22 cellular contexts compared by ENCODE assay signal in genomic region chr1:87600848-87601247, GRCh38.
DNase-seq lines count a peak whose midpoint lies in the region; ATAC-seq, FAIRE-seq and TF ChIP-seq lines count a peak whose summit lies in the region.
"Had no signal": no experiment of that assay in that cellular context is flagged by ENCODE, and none has a peak within 500 bp of the region (broad histone marks: within the 10 kb centered on the region; RNA-seq: fewer than 3 reads in every experiment).

No MANE protein-coding gene starts in this region.

- H3K36me3 ChIP-seq in GM23338 (ENCODE audit: insufficient read depth) (no peaks in the 10 kb centered on the region), Loucy (ENCODE audit: insufficient read depth, low read length) (no peaks in the 10 kb centered on the region), endothelial cell of umbilical vein (ENCODE audit: control insufficient read depth in 2 of 2, extremely low read depth in 1 of 2, insufficient read depth in 2 of 2, low read length in 2 of 2) (no peaks in the 10 kb centered on the region), left ventricle myocardium inferior (no peaks in the 10 kb centered on the region)
- H3K36me3 ChIP-seq: adrenal gland, BE2C, heart right ventricle, suprapubic skin had no signal

- H3K27me3 ChIP-seq in GM23338 (ENCODE audit: insufficient read depth) (no peaks in the 10 kb centered on the region), Loucy (ENCODE audit: insufficient read depth, low read length, poor library complexity, severe bottlenecking) (no peaks in the 10 kb centered on the region), endothelial cell of umbilical vein (ENCODE audit: control insufficient read depth in 2 of 2, insufficient read depth in 2 of 2, low read length in 2 of 2) (no peaks in the 10 kb centered on the region), left ventricle myocardium inferior (ENCODE audit: low read depth) (peaks cover 7% of the 10 kb centered on the region)
- H3K27me3 ChIP-seq: adrenal gland, BE2C, heart right ventricle, suprapubic skin had no signal

- H3K4me3 ChIP-seq in GM23338, result no peak overlapping the region
- H3K4me3 ChIP-seq in Loucy (ENCODE audit: low read length, poor library complexity, severe bottlenecking), result no peak overlapping the region
- no peak overlapping the region for H3K4me3 ChIP-seq in endothelial cell of umbilical vein (replicated peaks in 1 of 3; ENCODE audit: insufficient read depth in 1 of 3, low read depth in 1 of 3, low read length in 3 of 3)
- H3K4me3 ChIP-seq in left ventricle myocardium inferior, result no peak overlapping the region
- H3K4me3 ChIP-seq: adrenal gland, heart right ventricle, suprapubic skin had no signal

- H3K4me3 Mint-ChIP-seq in GM23338 (no peak overlapping the region), type B pancreatic cell (no peak overlapping the region)
- H3K4me3 Mint-ChIP-seq: natural killer cell had no signal

- H3F3A ChIP-seq in GM23338 (replicated peaks; ENCODE audit: low read depth) (no peaks in the 10 kb centered on the region), Loucy (ENCODE audit: low read depth) (no peaks in the 10 kb centered on the region)

- no peaks in the 10 kb centered on the region for H3K9me1 ChIP-seq in endothelial cell of umbilical vein (replicated peaks; ENCODE audit: control insufficient read depth, extremely low read depth, insufficient read depth, low read length)

- no peak for TF ChIP-seq CTCF in GM23338 (conservative IDR thresholded peaks at IDR 0.05; ENCODE audit: low read depth in 2 of 2)
- TF ChIP-seq CTCF in Loucy (conservative IDR thresholded peaks at IDR 0.05; ENCODE audit: low read length), result no peak
- TF ChIP-seq CTCF in endothelial cell of umbilical vein (IDR thresholded peaks at IDR 0.05; ENCODE audit: extremely low read depth in 1 of 2, insufficient read depth in 1 of 2, low read depth in 1 of 2, low read length in 2 of 2), result no peak
- TF ChIP-seq CTCF in type B pancreatic cell (conservative IDR thresholded peaks at IDR 0.05), result no peak
- TF ChIP-seq CTCF in left ventricle myocardium inferior (IDR thresholded peaks at IDR 0.05; ENCODE audit: borderline replicate concordance), result no peak

- H3K9me3 ChIP-seq in Loucy (ENCODE audit: insufficient read depth, low read depth, low read length), result no peaks in the 10 kb centered on the region
- no peaks in the 10 kb centered on the region for H3K9me3 ChIP-seq in endothelial cell of umbilical vein (replicated peaks; ENCODE audit: control insufficient read depth, insufficient read depth, low read length)
- peaks cover 11% of the 10 kb centered on the region for H3K9me3 ChIP-seq in left ventricle myocardium inferior (replicated peaks)
- H3K9me3 ChIP-seq: BE2C, suprapubic skin had no signal

- TF ChIP-seq POLR2A in endothelial cell of umbilical vein (IDR thresholded peaks at IDR 0.05; ENCODE audit: low read depth, low read length), result no peak

- no peak overlapping the region for H3K9ac ChIP-seq in Loucy (ENCODE audit: low read depth, low read length, poor library complexity, severe bottlenecking)
- H3K9ac ChIP-seq in endothelial cell of umbilical vein (replicated peaks; ENCODE audit: extremely low read depth, insufficient read depth, low read length), result no peak overlapping the region

- CTCF ChIA-PET in endothelial cell of umbilical vein (lab: Charles Lee), result no interaction called here

- FAIRE-seq in endothelial cell of umbilical vein (lab: Jason Lieb, UNC), result no peak
- FAIRE-seq: GM12891 had no signal

- dilution Hi-C loops in endothelial cell of umbilical vein (cut with MboI; ENCODE audit: extremely low pct_ligation_motif_present, low sequenced_read_pairs), result no loop called here

- intact Hi-C loops in endothelial cell of umbilical vein (cut with micrococcal nuclease), result no loop called here
- intact Hi-C loops in left ventricle myocardium inferior (cut with micrococcal nuclease), result no loop called here

- DNase-seq in GM23338 (ENCODE audit: low spot score), result no peak
- DNase-seq in endothelial cell of umbilical vein (ENCODE audit: low read depth, low spot score), result no peak
- no peak for DNase-seq in type B pancreatic cell (ENCODE audit: extremely low spot score, unreplicated experiment)
- no peak for DNase-seq in Ammon's horn (ENCODE audit: low spot score)
- DNase-seq in left ventricle myocardium inferior, result no peak
- DNase-seq: activated CD4-positive, CD25-positive, alpha-beta regulatory T cell treated with anti-CD3 and anti-CD28 coated beads, Interleukin-2, amount 50 U/mL, for 72 hours; activated effector memory CD4-positive, alpha-beta T cell treated with anti-CD3 and anti-CD28 coated beads, Interleukin-2, amount 50 U/mL, for 16 hours; adrenal gland; BE2C; caudate nucleus; GDM1; heart right ventricle; Karpas-422; natural killer cell; NCI-H1417 treated with DMSO at 0.1 percent for 48 hours; NCI-H748 treated with DMSO at 0.1 percent for 48 hours; stimulated activated CD4-positive, alpha-beta T cell treated with anti-CD3 and anti-CD28 coated beads, Interleukin-4, amount 100 ng/mL, for 4 hours; T1000 had no signal

- H3K79me2 ChIP-seq in GM23338 (replicated peaks; ENCODE audit: insufficient read depth), result no peaks in the 10 kb centered on the region
- H3K79me2 ChIP-seq in Loucy (ENCODE audit: insufficient read depth, low read length), result no peaks in the 10 kb centered on the region
- no peaks in the 10 kb centered on the region for H3K79me2 ChIP-seq in endothelial cell of umbilical vein (ENCODE audit: control insufficient read depth, insufficient read depth, low read length)

- POLR2A ChIA-PET in endothelial cell of umbilical vein (lab: Charles Lee), result no interaction called here

- H3K36me3 Mint-ChIP-seq in GM23338 (ENCODE audit: low read depth) (peaks cover 3% of the 10 kb centered on the region; the same call in 1 of the 3 replicates), type B pancreatic cell (no peaks in the 10 kb centered on the region)
- H3K36me3 Mint-ChIP-seq: natural killer cell had no signal

- H3K4me1 ChIP-seq in GM23338 (ENCODE audit: insufficient read depth), result peaks cover 13% of the 10 kb centered on the region; the same call in 1 of the 2 replicates
- peaks cover 26% of the 10 kb centered on the region for H3K4me1 ChIP-seq in Loucy (ENCODE audit: insufficient read depth, low read length, poor library complexity, severe bottlenecking)
- H3K4me1 ChIP-seq in endothelial cell of umbilical vein (ENCODE audit: control insufficient read depth, extremely low read depth, insufficient read depth, low read length), result no peaks in the 10 kb centered on the region
- no peaks in the 10 kb centered on the region for H3K4me1 ChIP-seq in left ventricle myocardium inferior
- H3K4me1 ChIP-seq: adrenal gland, BE2C, heart right ventricle, suprapubic skin had no signal

- no TSS peak for BruUV-seq in endothelial cell of umbilical vein (replicated peaks; lab: Mats Ljungman, UMichigan)

- H3K27ac ChIP-seq in GM23338 (ENCODE audit: low read depth) (no peak overlapping the region), endothelial cell of umbilical vein (ENCODE audit: insufficient read depth, low read depth, low read length) (no peak overlapping the region), left ventricle myocardium inferior (replicated peaks) (no peak overlapping the region)
- H3K27ac ChIP-seq: adrenal gland, heart right ventricle, suprapubic skin had no signal

- no peaks in the 10 kb centered on the region; the same call in 2 of the 3 replicates for H3K9me3 Mint-ChIP-seq in GM23338
- peaks cover 11% of the 10 kb centered on the region for H3K9me3 Mint-ChIP-seq in type B pancreatic cell
- H3K9me3 Mint-ChIP-seq: natural killer cell had no signal

- H3K27ac Mint-ChIP-seq in GM23338, result peak overlapping the region; percentile 68; the same call in 1 of the 2 replicates
- peak overlapping the region; percentile 13 for H3K27ac Mint-ChIP-seq in type B pancreatic cell
- H3K27ac Mint-ChIP-seq: natural killer cell had no signal

- ATAC-seq in GM23338 (no peak), HG03521 (IDR thresholded peaks at IDR 0.05; ENCODE audit: unreplicated experiment) (no peak)
- ATAC-seq: heart right ventricle, natural killer cell had no signal

- no peak overlapping the region for H3K4me2 ChIP-seq in GM23338
- H3K4me2 ChIP-seq in Loucy (ENCODE audit: low read depth, low read length, poor library complexity, severe bottlenecking), result no peak overlapping the region
- H3K4me2 ChIP-seq in endothelial cell of umbilical vein (ENCODE audit: insufficient read depth, low read length), result no peak overlapping the region

- H3K4me1 Mint-ChIP-seq in GM23338 (peaks cover 18% of the 10 kb centered on the region), type B pancreatic cell (ENCODE audit: unreplicated experiment) (peaks cover 40% of the 10 kb centered on the region)
- H3K4me1 Mint-ChIP-seq: natural killer cell had no signal

- H3K9me2 ChIP-seq in GM23338 (ENCODE audit: insufficient read depth), result no peaks in the 10 kb centered on the region
- no peaks in the 10 kb centered on the region for H3K9me2 ChIP-seq in Loucy (replicated peaks; ENCODE audit: low read depth, low read length)

- no peaks in the 10 kb centered on the region for H4K20me1 ChIP-seq in GM23338 (replicated peaks; ENCODE audit: insufficient read depth)
- no peaks in the 10 kb centered on the region for H4K20me1 ChIP-seq in Loucy (ENCODE audit: insufficient read depth, low read length, poor library complexity, severe bottlenecking)
- H4K20me1 ChIP-seq in endothelial cell of umbilical vein (replicated peaks; ENCODE audit: control insufficient read depth, extremely low read depth, insufficient read depth, low read length), result no peaks in the 10 kb centered on the region

- no peak overlapping the region for H2AFZ ChIP-seq in GM23338
- peak overlapping the region; percentile 66; the same call in 1 of the 2 replicates for H2AFZ ChIP-seq in Loucy (ENCODE audit: low read length)
- H2AFZ ChIP-seq in endothelial cell of umbilical vein (ENCODE audit: low read depth, low read length), result no peak overlapping the region

- H3K27me3 Mint-ChIP-seq in GM23338 (ENCODE audit: insufficient read depth, low read depth, poor library complexity) (no peaks in the 10 kb centered on the region), type B pancreatic cell (no peaks in the 10 kb centered on the region)

TF ChIP-seq in GM23338, 12 proteins besides CTCF, POLR2A, EP300 and RAD21 (continues in another document):
- TF ChIP-seq ZNF331 (CRISPR knock-in tag; IDR thresholded peaks at IDR 0.05; ENCODE audit: low read depth) (no peak), EZH2phosphoT487 (IDR thresholded peaks at IDR 0.05; ENCODE audit: unreplicated experiment) (no peak), EZH2 (IDR thresholded peaks at IDR 0.05; ENCODE audit: low read depth, unreplicated experiment) (no peak), POLR2AphosphoS5 (IDR thresholded peaks at IDR 0.05; ENCODE audit: low read depth) (no peak)

TF ChIP-seq in endothelial cell of umbilical vein, 7 proteins besides CTCF, POLR2A, EP300 and RAD21 (continues in another document):
- TF ChIP-seq POLR2AphosphoS5 (IDR thresholded peaks at IDR 0.05; ENCODE audit: insufficient read depth, low read depth, low read length) (no peak), MAX (IDR thresholded peaks at IDR 0.05; ENCODE audit: insufficient read depth, insufficient read length) (no peak), MYC (IDR thresholded peaks at IDR 0.05; ENCODE audit: low read depth, low read length) (no peak), FOS (IDR thresholded peaks at IDR 0.05; ENCODE audit: borderline replicate concordance, insufficient read depth, low read length) (no peak)
